10 cellular contexts compared by ENCODE assay signal in genomic region chr9:121984726-121985402, GRCh38.
DNase-seq lines count a peak whose midpoint lies in the region; ATAC-seq and TF ChIP-seq lines count a peak whose summit lies in the region.
"Had no signal": no experiment of that assay in that cellular context is flagged by ENCODE, and none has a peak within 500 bp of the region (broad histone marks: within the 10 kb centered on the region; RNA-seq: fewer than 3 reads in every experiment).

No MANE protein-coding gene starts in this region.

- H3K4me1 Mint-ChIP-seq in CD4-positive, alpha-beta memory T cell, result no peaks in the 10 kb centered on the region

- no peaks in the 10 kb centered on the region for H3K36me3 ChIP-seq in brain microvascular endothelial cell (replicated peaks)
- H3K36me3 ChIP-seq in right atrium auricular region, result no peaks in the 10 kb centered on the region
- H3K36me3 ChIP-seq in thoracic aorta, result peaks cover 3% of the 10 kb centered on the region
- no peaks in the 10 kb centered on the region for H3K36me3 ChIP-seq in CD4-positive, alpha-beta memory T cell (ENCODE audit: insufficient read depth, low read length)

- peak overlapping the region; percentile 88 for H3K27ac ChIP-seq in brain microvascular endothelial cell
- peak overlapping the region; percentile 7 to 48 for H3K27ac ChIP-seq in right atrium auricular region
- H3K27ac ChIP-seq in thoracic aorta, result peak overlapping the region; percentile 86 to 89
- H3K27ac ChIP-seq in CD4-positive, alpha-beta memory T cell (ENCODE audit: low read depth, low read length), result no peak overlapping the region

- peak; percentile 51 for DNase-seq in HS-5 (ENCODE audit: low read depth)
- DNase-seq in brain microvascular endothelial cell, result peak; percentile 89
- no peak for DNase-seq in right atrium auricular region (ENCODE audit: low spot score)
- no peak for DNase-seq in thoracic aorta (ENCODE audit: low spot score)
- no peak for DNase-seq in inferior parietal cortex (ENCODE audit: extremely low spot score)
- no peak for DNase-seq in glomerular visceral epithelial cell (ENCODE audit: extremely low spot score)
- no peak for DNase-seq in erythroblast (lab: John Stamatoyannopoulos, UW)
- no peak for DNase-seq in CD4-positive, alpha-beta memory T cell
- DNase-seq: activated naive CD4-positive, alpha-beta T cell; NCI-H146 had no signal

- H3K27me3 ChIP-seq in brain microvascular endothelial cell (replicated peaks) (no peaks in the 10 kb centered on the region), right atrium auricular region (no peaks in the 10 kb centered on the region), thoracic aorta (replicated peaks; ENCODE audit: insufficient read depth) (no peaks in the 10 kb centered on the region)
- no peaks in the 10 kb centered on the region for H3K27me3 ChIP-seq in CD4-positive, alpha-beta memory T cell (ENCODE audit: insufficient read depth, low read length)

- H3K9me3 ChIP-seq in right atrium auricular region, result no peaks in the 10 kb centered on the region
- H3K9me3 ChIP-seq in thoracic aorta, result no peaks in the 10 kb centered on the region
- no peaks in the 10 kb centered on the region for H3K9me3 ChIP-seq in CD4-positive, alpha-beta memory T cell (ENCODE audit: control insufficient read depth in 1 of 2, low read length in 2 of 2)

- in situ Hi-C loops in brain microvascular endothelial cell (cut with HindIII; ENCODE audit: low pct_ligation_motif_present, low sequenced_read_pairs), result loop anchor here (25.0 kb wide), 1 partner anchor 423 kb away; no protein-coding TSS in a partner anchor

- H3K4me1 ChIP-seq in right atrium auricular region, result peaks cover 0 to 24% of the 10 kb centered on the region in 2 donors
- H3K4me1 ChIP-seq in thoracic aorta (ENCODE audit: control insufficient read depth in 1 of 2, low read depth in 2 of 2), result peaks cover 30 to 54% of the 10 kb centered on the region in 2 donors
- no peaks in the 10 kb centered on the region for H3K4me1 ChIP-seq in CD4-positive, alpha-beta memory T cell (ENCODE audit: insufficient read depth, low read length)

- no peak overlapping the region for H3K27ac Mint-ChIP-seq in CD4-positive, alpha-beta memory T cell

- peaks cover 6 to 21% (median 11%) of the 10 kb centered on the region in 8 donors for H3K9me3 Mint-ChIP-seq in CD4-positive, alpha-beta memory T cell

- intact Hi-C loops in CD4-positive, alpha-beta memory T cell (cut with micrococcal nuclease), result no loop called here

- peaks cover 5 to 42% of the 10 kb centered on the region in 2 donors for H3K36me3 Mint-ChIP-seq in CD4-positive, alpha-beta memory T cell

- TF ChIP-seq CTCF in brain microvascular endothelial cell (IDR thresholded peaks at IDR 0.05; ENCODE audit: low read depth, low read length, missing control alignments), result no peak
- TF ChIP-seq CTCF in right atrium auricular region (IDR thresholded peaks at IDR 0.05), result no peak
- no peak for TF ChIP-seq CTCF in thoracic aorta (IDR thresholded peaks at IDR 0.05)

- no peak overlapping the region for H3K4me3 Mint-ChIP-seq in CD4-positive, alpha-beta memory T cell

- POLR2A ChIA-PET in CD4-positive, alpha-beta memory T cell (lab: Charles Lee; ENCODE audit: partially characterized antibody), result no interaction called here

- no peaks in the 10 kb centered on the region for H3K27me3 Mint-ChIP-seq in CD4-positive, alpha-beta memory T cell

- ATAC-seq in thoracic aorta (ENCODE audit: insufficient number of reproducible peaks, low FRiP score, low read depth), result peak; percentile 27

- CTCF ChIA-PET in CD4-positive, alpha-beta memory T cell (lab: Charles Lee; ENCODE audit: partially characterized antibody), result no interaction called here

- TF ChIP-seq POLR2A in erythroblast (IDR thresholded peaks at IDR 0.05; ENCODE audit: low read length), result no peak

- H3K4me3 ChIP-seq in brain microvascular endothelial cell (ENCODE audit: low read depth, low read length) (no peak overlapping the region), right atrium auricular region (no peak overlapping the region), thoracic aorta (no peak overlapping the region)
- H3K4me3 ChIP-seq in CD4-positive, alpha-beta memory T cell (ENCODE audit: low read length in 2 of 2), result no peak overlapping the region

Comparison
In these comparisons a context has a peak if more than half of its experiments do, and no peak if none do; other contexts are left out.
1. DNase-seq: peak in HS-5 (single experiment) and brain microvascular endothelial cell (single experiment); none in right atrium auricular region (single experiment), thoracic aorta (single experiment), inferior parietal cortex (single experiment), glomerular visceral epithelial cell (single experiment), erythroblast (0 of 2) and CD4-positive, alpha-beta memory T cell (0 of 5).